ENCODE assay signal across 20 cellular contexts in the genomic region with DNA sequence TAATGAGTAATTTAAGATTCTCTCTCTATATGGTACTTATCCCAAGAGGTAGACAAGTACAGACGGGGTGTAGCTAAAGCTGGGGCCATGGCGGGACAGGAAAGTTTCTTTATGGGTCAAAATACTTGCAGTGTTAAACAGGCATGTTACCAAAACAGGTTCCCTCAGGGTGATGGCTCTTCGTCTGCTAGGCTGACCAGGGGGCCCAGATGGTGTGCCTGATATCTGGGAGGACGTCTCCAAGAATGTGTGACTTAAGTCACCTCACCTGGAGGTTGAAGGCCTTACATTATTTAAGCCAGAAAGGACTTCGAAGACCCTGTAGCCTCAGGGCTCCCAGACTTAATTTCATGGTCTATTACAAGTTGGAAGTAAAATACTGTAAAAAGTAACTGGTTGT. TPM values are rescaled to one million over a fixed set of nuclear protein-coding genes. Genes with fewer than 3 reads are reported as not detected.
DNase-seq lines count a peak whose midpoint lies in the region; ATAC-seq and TF ChIP-seq lines count a peak whose summit lies in the region.
"Had no signal": no experiment of that assay in that cellular context is flagged by ENCODE, and none has a peak within 500 bp of the region (broad histone marks: within the 10 kb centered on the region; RNA-seq: fewer than 3 reads in every experiment).

No MANE protein-coding gene starts in this region.

- CTCF ChIA-PET in MCF 10A (lab: Yijun Ruan, JAX): interaction anchor here (0.6 to 1.5 kb wide), 3 partner anchors 33 to 129 kb away, joined by 3 to 5 read pairs (median 4); no protein-coding TSS in a partner anchor
- CTCF ChIA-PET in mammary epithelial cell (lab: Charles Lee; ENCODE audit: low non-redundant PET): no interaction called here

- in situ Hi-C loops in mammary epithelial cell (cut with MboI; ENCODE audit: low sequenced_read_pairs in 2 of 2): no loop called here

- H3K4me1 Mint-ChIP-seq in MCF 10A (ENCODE audit: insufficient read depth, unreplicated experiment): peaks cover 21% of the 10 kb centered on the region
- H3K4me1 Mint-ChIP-seq in progenitor cell of endocrine pancreas (ENCODE audit: low read depth): peaks cover 9% of the 10 kb centered on the region

- no peaks in the 10 kb centered on the region for H4K20me1 ChIP-seq in mammary epithelial cell (ENCODE audit: insufficient read depth, low read length)

- no peaks in the 10 kb centered on the region for H3K27me3 ChIP-seq in mammary epithelial cell (ENCODE audit: insufficient read depth, low read length)
- peaks cover 0 to under 1% (median 0%) of the 10 kb centered on the region in 4 donors for H3K27me3 ChIP-seq in esophagus squamous epithelium
- H3K27me3 ChIP-seq in prostate gland (replicated peaks; ENCODE audit: insufficient read depth): no peaks in the 10 kb centered on the region
- H3K27me3 ChIP-seq in upper lobe of right lung: no peaks in the 10 kb centered on the region
- peaks cover 4% of the 10 kb centered on the region; the same call in 1 of the 2 replicates for H3K27me3 ChIP-seq in SJCRH30

- no peak overlapping the region for H3K9ac ChIP-seq in mammary epithelial cell (ENCODE audit: insufficient read depth, low read length)

- no peak overlapping the region for H3K4me3 Mint-ChIP-seq in MCF 10A (ENCODE audit: unreplicated experiment)
- no peak overlapping the region for H3K4me3 Mint-ChIP-seq in progenitor cell of endocrine pancreas (ENCODE audit: low read depth)
- H3K4me3 Mint-ChIP-seq: activated naive CD4-positive, alpha-beta T cell treated with anti-CD3 and anti-CD28 coated beads for 36 hours; naive B cell had no signal

- TF ChIP-seq CTCF in MCF 10A (IDR thresholded peaks at IDR 0.05; ENCODE audit: unreplicated experiment) (no peak), mammary epithelial cell (conservative IDR thresholded peaks at IDR 0.05 in 1 of 2, IDR thresholded peaks at IDR 0.05 in 1 of 2; ENCODE audit: extremely low read depth in 1 of 2, insufficient read depth in 1 of 2, low read depth in 1 of 2, low read length in 2 of 2) (no peak), esophagus squamous epithelium (IDR thresholded peaks at IDR 0.05) (no peak), prostate gland (IDR thresholded peaks at IDR 0.05) (no peak), upper lobe of right lung (IDR thresholded peaks at IDR 0.05) (no peak), progenitor cell of endocrine pancreas (IDR thresholded peaks at IDR 0.05; ENCODE audit: unreplicated experiment) (no peak)

- 72% methylated on average over 5 of the region's 5 CpGs for WGBS in mammary epithelial cell (ENCODE audit: low coverage, missing lambda C conversion rate)
- 60 to 69% methylated on average over 2 to 5 of the region's 5 CpGs for WGBS in esophagus squamous epithelium, 2 donors
- WGBS in prostate gland: 75% methylated on average over 5 of the region's 5 CpGs

- DNase-seq in MCF 10A (ENCODE audit: unreplicated experiment) (no peak), mammary epithelial cell (no peak), esophagus squamous epithelium (lab: John Stamatoyannopoulos, UW) (no peak), prostate gland (ENCODE audit: low spot score) (no peak), upper lobe of right lung (no peak), pons (ENCODE audit: low spot score) (no peak), progenitor cell of endocrine pancreas (ENCODE audit: low spot score, unreplicated experiment) (no peak), SJCRH30 (no peak)
- DNase-seq: activated CD4-positive, alpha-beta T cell treated with anti-CD3 and anti-CD28 coated beads, Interleukin-2, amount 50 U/mL, for 1 hour; activated naive CD4-positive, alpha-beta T cell treated with anti-CD3 and anti-CD28 coated beads for 36 hours; activated T-cell treated with anti-CD3 and anti-CD28 coated beads for 4 hours; DMS79 treated with DMSO at 0.1 percent for 48 hours; naive B cell; NCI-H1930; NCI-H524 treated with DMSO at 0.1 percent for 48 hours had no signal

- dilution Hi-C loops in mammary epithelial cell (cut with HindIII; ENCODE audit: low sequenced_read_pairs): no loop called here

- no peak for TF ChIP-seq POLR2A in esophagus squamous epithelium (IDR thresholded peaks at IDR 0.05)
- no peak for TF ChIP-seq POLR2A in prostate gland (IDR thresholded peaks at IDR 0.05)

- no peak overlapping the region for H3K4me2 ChIP-seq in mammary epithelial cell (ENCODE audit: insufficient read depth, low read depth, low read length)

- no peaks in the 10 kb centered on the region for H3K9me3 ChIP-seq in mammary epithelial cell (replicated peaks; ENCODE audit: insufficient read depth, low read length)
- H3K9me3 ChIP-seq in esophagus squamous epithelium: no peaks in the 10 kb centered on the region
- H3K9me3 ChIP-seq in prostate gland: no peaks in the 10 kb centered on the region
- no peaks in the 10 kb centered on the region for H3K9me3 ChIP-seq in upper lobe of right lung
- 0 out of 2 replicates have a peak, but pooled peaks cover 3% of the 10 kb centered on the region for H3K9me3 ChIP-seq in SJCRH30 (replicated peaks)

- H3K36me3 Mint-ChIP-seq in MCF 10A (ENCODE audit: insufficient read depth, unreplicated experiment): no peaks in the 10 kb centered on the region
- no peaks in the 10 kb centered on the region for H3K36me3 Mint-ChIP-seq in progenitor cell of endocrine pancreas (ENCODE audit: insufficient read depth)
- H3K36me3 Mint-ChIP-seq: naive B cell had no signal

- BruUV-seq in MCF 10A (replicated peaks; lab: Mats Ljungman, UMichigan) (no TSS peak), mammary epithelial cell (replicated peaks; lab: Mats Ljungman, UMichigan) (no TSS peak)

- intact Hi-C loops in MCF 10A (cut with micrococcal nuclease): no loop called here
- intact Hi-C loops in mammary epithelial cell (cut with micrococcal nuclease): no loop called here
- intact Hi-C loops in esophagus squamous epithelium (cut with DNase I): no loop called here
- intact Hi-C loops in prostate gland (cut with DNase I): loop anchor here (10.0 kb wide), 1 partner anchor 81 kb away; no protein-coding TSS in a partner anchor
- intact Hi-C loops in upper lobe of right lung (cut with DNase I): no loop called here

- H3K27ac Mint-ChIP-seq in MCF 10A (ENCODE audit: low read depth, unreplicated experiment): peak overlapping the region; percentile 13
- H3K27ac Mint-ChIP-seq in progenitor cell of endocrine pancreas: no peak overlapping the region
- H3K27ac Mint-ChIP-seq: activated naive CD4-positive, alpha-beta T cell treated with anti-CD3 and anti-CD28 coated beads for 36 hours; naive B cell had no signal

- H3K9me3 Mint-ChIP-seq in MCF 10A (ENCODE audit: unreplicated experiment) (no peaks in the 10 kb centered on the region), progenitor cell of endocrine pancreas (ENCODE audit: low read depth) (no peaks in the 10 kb centered on the region)
- H3K9me3 Mint-ChIP-seq: activated naive CD4-positive, alpha-beta T cell treated with anti-CD3 and anti-CD28 coated beads for 36 hours had no signal

- no peak overlapping the region for H3K4me3 ChIP-seq in mammary epithelial cell (replicated peaks in 1 of 3; ENCODE audit: insufficient read depth in 1 of 3, low read depth in 2 of 3, low read length in 3 of 3)
- H3K4me3 ChIP-seq in esophagus squamous epithelium: no peak overlapping the region
- H3K4me3 ChIP-seq in prostate gland: no peak overlapping the region
- H3K4me3 ChIP-seq in upper lobe of right lung: no peak overlapping the region
- no peak overlapping the region for H3K4me3 ChIP-seq in SJCRH30

- no peaks in the 10 kb centered on the region for H3K79me2 ChIP-seq in mammary epithelial cell (ENCODE audit: insufficient read depth, low read length)

- peaks cover 7% of the 10 kb centered on the region for H3K4me1 ChIP-seq in mammary epithelial cell (ENCODE audit: insufficient read depth, low read length)
- H3K4me1 ChIP-seq in esophagus squamous epithelium: peaks cover 0 to 50% (median 41%) of the 10 kb centered on the region in 3 donors
- H3K4me1 ChIP-seq in prostate gland (replicated peaks): no peaks in the 10 kb centered on the region
- H3K4me1 ChIP-seq in upper lobe of right lung: peaks cover 29% of the 10 kb centered on the region
- H3K4me1 ChIP-seq in SJCRH30: peaks cover 16% of the 10 kb centered on the region

- H3K36me3 ChIP-seq in mammary epithelial cell (ENCODE audit: insufficient read depth, low read length): no peaks in the 10 kb centered on the region
- no peaks in the 10 kb centered on the region for H3K36me3 ChIP-seq in esophagus squamous epithelium
- H3K36me3 ChIP-seq in prostate gland: no peaks in the 10 kb centered on the region
- H3K36me3 ChIP-seq in upper lobe of right lung: no peaks in the 10 kb centered on the region
- no peaks in the 10 kb centered on the region for H3K36me3 ChIP-seq in SJCRH30

- no peak overlapping the region for H2AFZ ChIP-seq in mammary epithelial cell (ENCODE audit: low read depth, low read length)

- ATAC-seq in upper lobe of right lung: no peak
- ATAC-seq: HCT116, SK-N-SH treated with all-trans-retinoic acid at 6 μM for 48 hours had no signal

- H3K27me3 Mint-ChIP-seq in MCF 10A (ENCODE audit: insufficient read depth, unreplicated experiment) (peaks cover 11% of the 10 kb centered on the region), progenitor cell of endocrine pancreas (peaks cover 15% of the 10 kb centered on the region)

- POLR2A ChIA-PET in MCF 10A (lab: Yijun Ruan, JAX): no interaction called here

- H3K27ac ChIP-seq in mammary epithelial cell (ENCODE audit: insufficient read depth, low read depth, low read length) (no peak overlapping the region), esophagus squamous epithelium (peak overlapping the region; percentile 43 to 82 (median 72)), prostate gland (peak overlapping the region; percentile 23 to 62), upper lobe of right lung (peak overlapping the region; percentile 80), SJCRH30 (no peak overlapping the region)
- H3K27ac ChIP-seq: 22Rv1 had no signal

RNA-seq across cellular contexts. Expression of gene FMOD, which starts 52.7 kb away (rescaled TPM):
- total RNA-seq in MCF 10A (2022): not detected in 2 replicates
- total RNA-seq in mammary epithelial cell: 1 to 10 TPM in 1 of 2 donors, not detected in 1; 1.5 TPM
- not detected for polyA plus RNA-seq in mammary epithelial cell
- not detected for polyA minus RNA-seq in mammary epithelial cell
- total RNA-seq in esophagus squamous epithelium: 10 to 100 TPM in 2 of 4 donors, 1 to 10 TPM in 2; 4.3 to 29.9 (median 9.9) TPM
- total RNA-seq in prostate gland: 10 to 100 TPM; 40.8 to 95.9 TPM
- total RNA-seq in upper lobe of right lung: 45.1 TPM
- total RNA-seq in progenitor cell of endocrine pancreas: 2.5 and 3.1 TPM in 2 replicates
- 7.5 and 7.6 TPM in 2 replicates for total RNA-seq in SJCRH30 (2014; rRNA removed; shearing (Covaris generic))
- total RNA-seq: M059J, OCI-LY7 had no signal

Comparison
In these comparisons a context has a peak if more than half of its experiments do, and no peak if none do; other contexts are left out.
1. H3K27ac ChIP-seq: peak in esophagus squamous epithelium (4 of 4), prostate gland (2 of 2) and upper lobe of right lung (single experiment); none in mammary epithelial cell (single experiment) and SJCRH30 (single experiment).